15 cellular contexts compared by ENCODE assay signal in the genomic region with DNA sequence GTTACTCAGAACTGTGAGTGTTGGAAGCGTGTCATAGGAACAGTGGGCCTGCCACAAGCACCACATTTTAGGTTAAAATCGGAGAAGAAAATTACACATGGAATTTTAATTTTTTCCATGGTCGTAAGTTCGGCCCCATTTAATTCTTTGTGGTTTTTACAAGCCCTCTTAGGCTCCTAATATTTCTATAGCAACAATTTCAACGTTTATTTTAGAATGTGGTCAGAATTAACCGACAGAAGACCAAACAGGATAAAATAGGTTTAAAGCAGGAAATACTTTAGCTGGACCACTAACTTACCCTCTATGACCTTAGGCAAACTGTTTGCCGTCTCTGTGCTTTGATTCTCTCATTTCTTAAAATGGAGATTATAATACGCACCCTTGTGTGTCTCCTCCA.
A peak's percentile ranks its signal among the peaks of the same experiment; 100 is the strongest.
DNase-seq lines count a peak whose midpoint lies in the region; ATAC-seq and TF ChIP-seq lines count a peak whose summit lies in the region.
"Had no signal": no experiment of that assay in that cellular context is flagged by ENCODE, and none has a peak within 500 bp of the region (broad histone marks: within the 10 kb centered on the region; RNA-seq: fewer than 3 reads in every experiment).

No MANE protein-coding gene starts in this region.

- DNase-seq in heart left ventricle (no peak), cardiac septum (ENCODE audit: low spot score) (no peak), NB4 (ENCODE audit: low read depth) (peak; percentile 39), choroid plexus epithelial cell (ENCODE audit: low read depth) (peak; percentile 67), NCI-H2196 (lab: John Stamatoyannopoulos, UW; ENCODE audit: unreplicated experiment) (no peak), DMS153 treated with DMSO at 0.1 percent for 48 hours (lab: John Stamatoyannopoulos, UW; ENCODE audit: unreplicated experiment) (no peak)
- DNase-seq: activated CD8-positive, alpha-beta memory T cell treated with anti-CD3 and anti-CD28 coated beads, Interleukin-2, amount 10 ng/mL, durations not matched to agents 7 days and 5 days; activated naive CD8-positive, alpha-beta T cell treated with anti-CD3 and anti-CD28 coated beads for 36 hours; foreskin melanocyte had no signal

- intact Hi-C loops in heart left ventricle (cut with DNase I) (loop anchor here in 8 of 10 donors (5.0 to 10.0 kb wide), 9 partner anchors 421 to 1591 kb away; a partner anchor contains a TSS), cardiac septum (cut with DNase I) (loop anchor here (5.0 kb wide), 2 partner anchors 513 to 1158 kb away; a partner anchor contains a TSS)

- H3K4me3 ChIP-seq in heart left ventricle: no peak overlapping the region
- no peak overlapping the region for H3K4me3 ChIP-seq in NB4 (ENCODE audit: low read depth, low read length)
- H3K4me3 ChIP-seq in choroid plexus epithelial cell (ENCODE audit: low read depth, low read length): no peak overlapping the region
- no peak overlapping the region for H3K4me3 ChIP-seq in subcutaneous abdominal adipose tissue (ENCODE audit: low read depth in 1 of 5, low read length in 5 of 5)

- peak overlapping the region in 9 of 12 donors; percentile 17 to 66 (median 44) for H3K27ac ChIP-seq in heart left ventricle
- peak overlapping the region; percentile 87 for H3K27ac ChIP-seq in subcutaneous abdominal adipose tissue (ENCODE audit: low read depth, low read length)
- H3K27ac ChIP-seq: KMS-11, neutrophil had no signal

- TF ChIP-seq POLR2A in heart left ventricle (IDR thresholded peaks at IDR 0.05) (no peak), NB4 (IDR thresholded peaks at IDR 0.05; ENCODE audit: extremely low read depth, insufficient read length) (no peak)

- WGBS in heart left ventricle, 4 donors: 76 to 80% (median 79%) methylated on average over 8 of the region's 8 CpGs

- H3K27me3 ChIP-seq in heart left ventricle (no peaks in the 10 kb centered on the region), subcutaneous abdominal adipose tissue (ENCODE audit: control insufficient read depth in 5 of 5, insufficient read depth in 4 of 5, low read length in 5 of 5) (no peaks in the 10 kb centered on the region)
- H3K27me3 ChIP-seq: neutrophil had no signal

- ATAC-seq in heart left ventricle: no peak
- ATAC-seq in GM21381 (IDR thresholded peaks at IDR 0.05; ENCODE audit: unreplicated experiment): no peak
- ATAC-seq: activated CD8-positive, alpha-beta memory T cell treated with anti-CD3 and anti-CD28 coated beads, Interleukin-2, amount 10 ng/mL, durations not matched to agents 7 days and 5 days; activated T-helper 17 cell treated with anti-CD3 and anti-CD28 coated beads, Interleukin-2, amount 50 U/mL, for 72 hours; CD8-positive, alpha-beta T cell had no signal

- H3K36me3 ChIP-seq in heart left ventricle (no peaks in the 10 kb centered on the region), subcutaneous abdominal adipose tissue (ENCODE audit: control insufficient read depth in 5 of 5, insufficient read depth in 5 of 5, low read length in 5 of 5) (no peaks in the 10 kb centered on the region)
- H3K36me3 ChIP-seq: neutrophil had no signal

- H3K9ac ChIP-seq in subcutaneous abdominal adipose tissue (ENCODE audit: low read length in 5 of 5): peak overlapping the region in 1 of 5 donors; percentile 20
- H3K9ac ChIP-seq: KMS-11 had no signal

- TF ChIP-seq CTCF in heart left ventricle (IDR thresholded peaks at IDR 0.05) (no peak), NB4 (IDR thresholded peaks at IDR 0.05; ENCODE audit: low read depth, low read length) (no peak), choroid plexus epithelial cell (conservative IDR thresholded peaks at IDR 0.05; ENCODE audit: low read depth, low read length) (no peak)

- H3K9me3 ChIP-seq in heart left ventricle (peaks cover 0 to 6% (median 0%) of the 10 kb centered on the region in 12 donors), subcutaneous abdominal adipose tissue (ENCODE audit: control insufficient read depth in 5 of 5, low read length in 5 of 5) (no peaks in the 10 kb centered on the region)
- H3K9me3 ChIP-seq: neutrophil had no signal

- peaks cover 0 to 85% (median 35%) of the 10 kb centered on the region in 12 donors for H3K4me1 ChIP-seq in heart left ventricle
- peaks cover 0 to 73% (median 46%) of the 10 kb centered on the region in 5 donors for H3K4me1 ChIP-seq in subcutaneous abdominal adipose tissue (ENCODE audit: control insufficient read depth in 5 of 5, insufficient read depth in 5 of 5, low read length in 5 of 5)

Comparison
In these comparisons a context has a peak if more than half of its experiments do, and no peak if none do; other contexts are left out.
1. DNase-seq: peak in NB4 (single experiment) and choroid plexus epithelial cell (single experiment); none in heart left ventricle (0 of 5), cardiac septum (single experiment), NCI-H2196 (single experiment) and DMS153 treated with DMSO at 0.1 percent for 48 hours (single experiment).